15 cellular contexts compared by ENCODE assay signal in the genomic region with DNA sequence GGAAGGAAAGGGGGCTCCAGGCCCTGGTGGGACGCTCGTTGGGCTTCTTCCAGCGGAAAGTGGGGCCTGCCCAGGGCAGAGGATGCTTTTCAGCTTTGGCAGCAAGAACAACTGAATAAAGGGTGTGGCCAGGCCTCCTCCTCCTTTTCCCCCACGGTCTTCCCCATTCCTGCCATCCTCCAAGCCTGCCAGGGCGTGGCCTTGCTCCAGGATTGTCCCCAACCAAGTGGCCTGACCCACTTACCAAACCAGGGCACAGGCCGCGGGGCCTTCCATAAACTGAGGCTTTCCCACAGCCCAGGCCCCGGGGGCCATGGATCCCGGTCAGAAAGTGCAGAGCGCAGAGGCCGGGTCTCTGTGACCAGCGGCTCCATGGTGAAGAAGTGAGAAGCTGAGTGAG.
"Had no signal": no experiment of that assay in that cellular context is flagged by ENCODE, and none has a peak within 500 bp of the region (broad histone marks: within the 10 kb centered on the region; RNA-seq: fewer than 3 reads in every experiment).

No MANE protein-coding gene starts in this region.

- ATAC-seq: activated CD8-positive, alpha-beta T cell treated with anti-CD3 and anti-CD28 coated beads, Interleukin-2, amount 10 ng/mL, durations not matched to agents 7 days and 5 days; activated naive CD4-positive, alpha-beta T cell treated with anti-CD3 and anti-CD28 coated beads, Interleukin-2, amount 50 U/mL, for 72 hours; activated T-cell treated with anti-CD3 and anti-CD28 coated beads, Interleukin-2, amount 50 U/mL, for 72 hours; esophagus mucosa; naive thymus-derived CD8-positive, alpha-beta T cell; sciatic nerve; stimulated activated naive B cell treated with anti-CD40 and anti-IgM and Interleukin-4, amounts not matched to agents 10 μg/mL and 1 μg/mL and 100 μg/mL, for 72 hours; T-helper 17 cell; WTC11 had no signal

- H3K27ac ChIP-seq: neutrophil had no signal

- H3K27me3 ChIP-seq: neutrophil had no signal

- H3K9me3 ChIP-seq: neutrophil had no signal

- H3K36me3 ChIP-seq: neutrophil had no signal

- DNase-seq: activated CD4-positive, alpha-beta T cell treated with anti-CD3 and anti-CD28 coated beads for 4 hours; activated CD8-positive, alpha-beta memory T cell treated with anti-CD3 and anti-CD28 coated beads, Interleukin-2, amount 50 U/mL, for 4 hours; activated CD8-positive, alpha-beta T cell treated with anti-CD3 and anti-CD28 coated beads, Interleukin-2, amount 10 ng/mL, durations not matched to agents 7 days and 5 days; activated gamma-delta T cell; activated T-cell treated with anti-CD3 and anti-CD28 coated beads, Interleukin-2, amount 50 U/mL, for 72 hours; caudate nucleus; naive thymus-derived CD8-positive, alpha-beta T cell; stimulated activated CD4-positive, alpha-beta T cell treated with anti-CD3 and anti-CD28 coated beads, Interleukin-2, amount 100 ng/mL, for 48 hours; stimulated activated naive B cell treated with anti-CD40 and anti-IgM and Interleukin-4, amounts not matched to agents 10 μg/mL and 1 μg/mL and 100 μg/mL, for 72 hours; T-helper 17 cell had no signal
